In the genomic region with DNA sequence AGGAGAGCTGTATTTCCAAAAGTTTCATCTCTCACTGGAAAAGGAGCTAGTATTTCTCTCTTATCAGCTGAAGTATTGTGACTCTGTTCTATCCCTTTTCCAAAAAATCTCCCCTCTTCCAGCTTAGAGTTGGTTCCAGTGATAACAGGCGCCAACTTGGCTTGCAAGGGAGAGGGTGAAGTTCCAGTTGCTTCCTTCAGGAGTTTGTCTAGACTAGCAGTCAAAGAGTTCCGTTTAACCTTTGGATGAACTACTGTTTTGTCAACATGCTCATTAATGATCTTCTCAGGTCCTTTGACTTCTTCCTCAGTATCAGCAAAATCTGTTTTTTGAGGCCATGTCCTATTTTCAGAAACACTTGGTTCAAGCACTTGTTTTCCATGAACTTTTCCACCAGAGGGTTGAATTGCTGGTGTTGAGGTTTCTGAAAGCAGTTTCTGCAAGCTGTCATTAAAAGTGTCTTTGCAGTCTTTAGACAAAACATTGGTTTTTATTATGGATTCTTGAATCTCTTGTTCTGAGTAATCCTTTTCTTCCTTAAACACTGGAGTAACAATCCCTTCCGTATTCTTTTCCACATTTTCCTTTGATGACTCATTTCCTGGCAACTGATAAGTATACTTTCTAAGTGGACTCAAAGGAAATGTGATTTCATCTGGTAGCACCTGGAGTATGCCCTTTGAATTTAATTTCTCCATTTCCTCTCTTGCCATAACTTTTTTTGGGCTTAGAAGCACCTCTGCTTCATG, we compare ENCODE assay signal across 9 cellular contexts. TPM values are rescaled to one million over a fixed set of nuclear protein-coding genes. Genes with fewer than 3 reads are reported as not detected.
DNase-seq lines count a peak whose midpoint lies in the region; ATAC-seq and TF ChIP-seq lines count a peak whose summit lies in the region.
"Had no signal": no experiment of that assay in that cellular context is flagged by ENCODE, and none has a peak within 500 bp of the region (broad histone marks: within the 10 kb centered on the region; RNA-seq: fewer than 3 reads in every experiment).

No MANE protein-coding gene starts in this region.

- H3K9ac ChIP-seq in GM23248 (no peak overlapping the region), Karpas-422 (ENCODE audit: low read length) (no peak overlapping the region)

- H4K20me1 ChIP-seq in GM23248 (ENCODE audit: insufficient read depth), result no peaks in the 10 kb centered on the region
- H4K20me1 ChIP-seq in Karpas-422 (ENCODE audit: insufficient read depth, low read depth, low read length), result no peaks in the 10 kb centered on the region

- H3K9me3 ChIP-seq in GM23248 (ENCODE audit: low read depth) (no peaks in the 10 kb centered on the region), RWPE2 (ENCODE audit: severe bottlenecking) (no peaks in the 10 kb centered on the region), Karpas-422 (ENCODE audit: low read length) (no peaks in the 10 kb centered on the region), vagina (no peaks in the 10 kb centered on the region)
- H3K9me3 ChIP-seq: adrenal gland had no signal

- H3K9me2 ChIP-seq in GM23248 (ENCODE audit: insufficient read depth) (peaks cover 7% of the 10 kb centered on the region; the same call in 1 of the 2 replicates), Karpas-422 (replicated peaks; ENCODE audit: insufficient read depth, low read length) (no peaks in the 10 kb centered on the region)

- ATAC-seq in RWPE2 (ENCODE audit: low read depth), result peak; percentile 88

- WGBS in GM23248 (ENCODE audit: low coverage in 1 of 2, low lambda C conversion rate in 2 of 2, missing lambda C conversion rate in 2 of 2), 2 experiments, result 45 to 51% methylated on average over 3 of the region's 3 CpGs

- H3K4me1 ChIP-seq in GM23248 (ENCODE audit: insufficient read depth), result peaks cover 11% of the 10 kb centered on the region
- peaks cover 17% of the 10 kb centered on the region for H3K4me1 ChIP-seq in RWPE2 (ENCODE audit: insufficient read depth, poor library complexity, severe bottlenecking)
- no peaks in the 10 kb centered on the region for H3K4me1 ChIP-seq in Karpas-422 (ENCODE audit: low read length)
- no peaks in the 10 kb centered on the region for H3K4me1 ChIP-seq in vagina
- H3K4me1 ChIP-seq: adrenal gland had no signal

- no peaks in the 10 kb centered on the region for H3K27me3 ChIP-seq in GM23248 (replicated peaks; ENCODE audit: insufficient read depth)
- no peaks in the 10 kb centered on the region for H3K27me3 ChIP-seq in RWPE2 (ENCODE audit: insufficient read depth, poor library complexity, severe bottlenecking)
- H3K27me3 ChIP-seq in Karpas-422 (ENCODE audit: low read length), result peaks cover 10% of the 10 kb centered on the region; the same call in 1 of the 2 replicates
- no peaks in the 10 kb centered on the region for H3K27me3 ChIP-seq in vagina
- H3K27me3 ChIP-seq: adrenal gland had no signal

- TF ChIP-seq CTCF in RWPE2 (IDR thresholded peaks at IDR 0.05; ENCODE audit: poor library complexity, severe bottlenecking) (no peak), fibroblast of mammary gland (conservative IDR thresholded peaks at IDR 0.05; ENCODE audit: control insufficient read depth, insufficient read depth, low read depth, low read length) (peak; percentile 5), vagina (IDR thresholded peaks at IDR 0.05) (no peak)

- H3K4me2 ChIP-seq in GM23248 (ENCODE audit: unreplicated experiment) (peak overlapping the region; percentile 58), Karpas-422 (ENCODE audit: low read depth, low read length, poor library complexity, severe bottlenecking) (no peak overlapping the region)

- peak overlapping the region; percentile 10; the same call in 1 of the 2 replicates for H3K27ac ChIP-seq in GM23248
- H3K27ac ChIP-seq in RWPE2 (ENCODE audit: poor library complexity, severe bottlenecking), result peak overlapping the region; percentile 87
- H3K27ac ChIP-seq in Karpas-422 (ENCODE audit: low read length), result no peak overlapping the region
- H3K27ac ChIP-seq in vagina, result no peak overlapping the region
- H3K27ac ChIP-seq: adrenal gland had no signal

- H2AFZ ChIP-seq in GM23248, result no peak overlapping the region
- H2AFZ ChIP-seq in Karpas-422 (ENCODE audit: low read length), result no peak overlapping the region

- in situ Hi-C loops in GM23248 (cut with MboI), result no loop called here

- H3K79me2 ChIP-seq in GM23248 (ENCODE audit: insufficient read depth) (no peaks in the 10 kb centered on the region), Karpas-422 (ENCODE audit: low read length) (no peaks in the 10 kb centered on the region)

- DNase-seq in GM23248 (peak; percentile 82), RWPE2 (ENCODE audit: low spot score) (no peak), fibroblast of mammary gland (ENCODE audit: low read depth) (peak; percentile 92), skeletal muscle cell (ENCODE audit: low read depth) (peak; percentile 71), Karpas-422 (no peak), vagina (ENCODE audit: extremely low spot score in 2 of 2) (no peak), NCI-H2081 treated with DMSO at 0.1 percent for 48 hours (lab: John Stamatoyannopoulos, UW) (no peak)
- DNase-seq: adrenal gland, NCI-H187 had no signal

- H3K36me3 ChIP-seq in GM23248 (ENCODE audit: low read depth), result no peaks in the 10 kb centered on the region
- H3K36me3 ChIP-seq in RWPE2 (ENCODE audit: low read depth), result no peaks in the 10 kb centered on the region
- H3K36me3 ChIP-seq in Karpas-422 (ENCODE audit: insufficient read depth, low read length), result no peaks in the 10 kb centered on the region
- no peaks in the 10 kb centered on the region for H3K36me3 ChIP-seq in vagina
- H3K36me3 ChIP-seq: adrenal gland had no signal

- intact Hi-C loops in vagina (cut with DNase I), result no loop called here

- TF ChIP-seq POLR2A in vagina (IDR thresholded peaks at IDR 0.05), result no peak

- no peak overlapping the region for H3K4me3 ChIP-seq in GM23248
- H3K4me3 ChIP-seq in RWPE2 (ENCODE audit: severe bottlenecking), result no peak overlapping the region
- no peak overlapping the region for H3K4me3 ChIP-seq in fibroblast of mammary gland (ENCODE audit: control insufficient read depth, low read depth, low read length)
- no peak overlapping the region for H3K4me3 ChIP-seq in skeletal muscle cell (ENCODE audit: low read depth, low read length)
- no peak overlapping the region for H3K4me3 ChIP-seq in Karpas-422 (ENCODE audit: low read length)
- no peak overlapping the region for H3K4me3 ChIP-seq in vagina
- H3K4me3 ChIP-seq: adrenal gland had no signal

- peaks cover 14% of the 10 kb centered on the region; the same call in 1 of the 2 replicates for H3F3A ChIP-seq in GM23248 (ENCODE audit: insufficient read depth)

RNA-seq across cellular contexts. Expression of a gene that starts 39.7 kb away (rescaled TPM):
- total RNA-seq in GM23248 (2014; rRNA removed; shearing (Covaris generic)), result 2.8 and 4.4 TPM in 2 replicates
- polyA plus RNA-seq in GM23248 (2016; fragmentation: Nextera tagmentation; extraction: Ambion mirVana), result 3.7 and 4.6 TPM in 2 replicates
- 0.37 and 0.40 TPM in 2 replicates for total RNA-seq in Karpas-422 (2014; rRNA removed; shearing (Covaris generic); ENCODE audit: low replicate concordance)
- total RNA-seq in vagina, result not detected

Comparison
In these comparisons a context has a peak if more than half of its experiments do, and no peak if none do; other contexts are left out.
1. DNase-seq: peak in GM23248 (single experiment), fibroblast of mammary gland (single experiment) and skeletal muscle cell (single experiment); none in RWPE2 (single experiment), Karpas-422 (single experiment), vagina (0 of 2) and NCI-H2081 treated with DMSO at 0.1 percent for 48 hours (single experiment).
2. H3K27ac ChIP-seq: peak in GM23248 (single experiment) and RWPE2 (single experiment); none in Karpas-422 (single experiment) and vagina (single experiment).